Comparison of ENCODE assay signal across 39 cellular contexts in the genomic region with DNA sequence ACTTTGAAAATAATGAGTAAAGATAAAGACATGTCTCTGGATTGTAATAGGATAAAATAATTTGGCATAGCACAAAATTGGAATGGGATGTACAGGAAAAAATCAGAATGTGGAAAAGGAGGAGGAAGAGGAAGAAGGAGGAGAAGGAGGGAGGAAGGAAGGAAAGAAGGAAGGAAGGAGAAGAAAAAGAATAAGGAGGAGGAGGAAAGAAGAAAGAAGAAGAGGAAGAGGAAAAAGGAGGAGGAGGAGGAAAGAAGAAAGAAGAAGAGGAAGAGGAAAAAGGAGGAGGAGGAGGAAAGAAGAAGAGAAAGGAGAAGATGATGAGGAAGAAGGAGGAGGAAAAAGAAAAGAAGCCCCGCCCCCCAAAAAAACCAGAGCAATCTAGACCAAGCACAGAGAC.
"Had no signal": no experiment of that assay in that cellular context is flagged by ENCODE, and none has a peak within 500 bp of the region (broad histone marks: within the 10 kb centered on the region; RNA-seq: fewer than 3 reads in every experiment).

No MANE protein-coding gene starts in this region.

- H3K4me1 Mint-ChIP-seq: activated CD4-positive, alpha-beta T cell treated with anti-CD3 and anti-CD28 coated beads, Interleukin-2, amount 10 ng/mL, durations not matched to agents 7 days and 5 days; activated CD8-positive, alpha-beta memory T cell treated with anti-CD3 and anti-CD28 coated beads, Interleukin-2, amount 10 ng/mL, durations not matched to agents 7 days and 5 days; activated naive CD4-positive, alpha-beta T cell treated with anti-CD3 and anti-CD28 coated beads, Interleukin-2, amount 10 ng/mL, durations not matched to agents 7 days and 5 days; activated naive CD8-positive, alpha-beta T cell treated with anti-CD3 and anti-CD28 coated beads, Interleukin-2, amount 10 ng/mL, durations not matched to agents 7 days and 5 days; activated naive CD8-positive, alpha-beta T cell treated with anti-CD3 and anti-CD28 coated beads, Interleukin-2, amount 50 U/mL, for 24 hours had no signal

- H3K27me3 ChIP-seq: ascending aorta, cardiac muscle cell had no signal

- DNase-seq: activated CD4-positive, alpha-beta memory T cell treated with anti-CD3 and anti-CD28 coated beads, Interleukin-2, amount 10 ng/mL, durations not matched to agents 7 days and 5 days; activated CD4-positive, alpha-beta T cell treated with anti-CD3 and anti-CD28 coated beads for 1 hour; activated CD4-positive, alpha-beta T cell treated with anti-CD3 and anti-CD28 coated beads for 36 hours; activated CD4-positive, alpha-beta T cell treated with anti-CD3 and anti-CD28 coated beads for 48 hours; activated CD4-positive, alpha-beta T cell treated with anti-CD3 and anti-CD28 coated beads, Interleukin-2, amount 10 ng/mL, durations not matched to agents 7 days and 5 days; activated CD4-positive, alpha-beta T cell treated with anti-CD3 and anti-CD28 coated beads, Interleukin-2, amount 50 U/mL, for 48 hours; activated CD4-positive, CD25-positive, alpha-beta regulatory T cell; activated CD8-positive, alpha-beta memory T cell treated with anti-CD3 and anti-CD28 coated beads for 24 hours; activated CD8-positive, alpha-beta memory T cell treated with anti-CD3 and anti-CD28 coated beads, Interleukin-2, amount 10 ng/mL, durations not matched to agents 7 days and 5 days; activated CD8-positive, alpha-beta memory T cell treated with anti-CD3 and anti-CD28 coated beads, Interleukin-2, amount 50 U/mL, for 48 hours; activated CD8-positive, alpha-beta T cell treated with anti-CD3 and anti-CD28 coated beads, Interleukin-2, amount 10 ng/mL, durations not matched to agents 7 days and 5 days; activated effector memory CD4-positive, alpha-beta T cell treated with Interleukin-2 at 50 U/mL for 16 hours; activated gamma-delta T cell; activated naive CD4-positive, alpha-beta T cell treated with anti-CD3 and anti-CD28 coated beads, Interleukin-2, amount 10 ng/mL, durations not matched to agents 7 days and 5 days; activated naive CD4-positive, alpha-beta T cell treated with Interleukin-2 at 50 U/mL for 16 hours; activated naive CD8-positive, alpha-beta T cell treated with anti-CD3 and anti-CD28 coated beads, Interleukin-2, amount 10 ng/mL, durations not matched to agents 7 days and 5 days; activated naive CD8-positive, alpha-beta T cell treated with anti-CD3 and anti-CD28 coated beads, Interleukin-2, amount 50 U/mL, for 24 hours; activated T-cell treated with anti-CD3 and anti-CD28 coated beads, Interleukin-2, amount 50 U/mL, for 24 hours; amygdala; anterior cingulate cortex; caudate nucleus; cerebellar nuclear complex; T-helper 1 cell; T-helper 2 cell; T-helper 9 cell; WERI-Rb-1 had no signal

- H3K9me3 ChIP-seq: ascending aorta had no signal

- H3K4me1 ChIP-seq: ascending aorta had no signal

- ATAC-seq: activated CD4-positive, alpha-beta T cell treated with anti-CD3 and anti-CD28 coated beads for 36 hours; activated CD4-positive, CD25-positive, alpha-beta regulatory T cell treated with anti-CD3 and anti-CD28 coated beads, Interleukin-2, amount 50 U/mL, for 24 hours; activated CD8-positive, alpha-beta memory T cell treated with anti-CD3 and anti-CD28 coated beads, Interleukin-2, amount 10 ng/mL, durations not matched to agents 7 days and 5 days; activated CD8-positive, alpha-beta T cell treated with anti-CD3 and anti-CD28 coated beads, Interleukin-2, amount 10 ng/mL, durations not matched to agents 7 days and 5 days; activated naive CD8-positive, alpha-beta T cell treated with anti-CD3 and anti-CD28 coated beads, Interleukin-2, amount 50 U/mL, for 24 hours; WTC11 had no signal

- H3K36me3 Mint-ChIP-seq: activated CD8-positive, alpha-beta memory T cell treated with anti-CD3 and anti-CD28 coated beads, Interleukin-2, amount 10 ng/mL, durations not matched to agents 7 days and 5 days; activated naive CD4-positive, alpha-beta T cell treated with anti-CD3 and anti-CD28 coated beads, Interleukin-2, amount 10 ng/mL, durations not matched to agents 7 days and 5 days; activated naive CD8-positive, alpha-beta T cell treated with anti-CD3 and anti-CD28 coated beads, Interleukin-2, amount 10 ng/mL, durations not matched to agents 7 days and 5 days; brain; WTC11 had no signal

- FAIRE-seq: bronchial epithelial cell, TTC549 had no signal

- H3K27ac ChIP-seq: ascending aorta, cardiac muscle cell, WERI-Rb-1 had no signal

- H3K4me3 Mint-ChIP-seq: activated CD4-positive, alpha-beta memory T cell treated with anti-CD3 and anti-CD28 coated beads, Interleukin-2, amount 10 ng/mL, durations not matched to agents 7 days and 5 days; activated CD4-positive, alpha-beta T cell treated with anti-CD3 and anti-CD28 coated beads for 36 hours; activated CD4-positive, alpha-beta T cell treated with anti-CD3 and anti-CD28 coated beads, Interleukin-2, amount 10 ng/mL, durations not matched to agents 7 days and 5 days; activated CD8-positive, alpha-beta memory T cell treated with anti-CD3 and anti-CD28 coated beads, Interleukin-2, amount 10 ng/mL, durations not matched to agents 7 days and 5 days; activated CD8-positive, alpha-beta T cell treated with anti-CD3 and anti-CD28 coated beads, Interleukin-2, amount 10 ng/mL, durations not matched to agents 7 days and 5 days; activated naive CD4-positive, alpha-beta T cell treated with anti-CD3 and anti-CD28 coated beads, Interleukin-2, amount 10 ng/mL, durations not matched to agents 7 days and 5 days; activated naive CD4-positive, alpha-beta T cell treated with anti-CD3 and anti-CD28 coated beads, Interleukin-2, amount 50 U/mL, for 24 hours; activated naive CD8-positive, alpha-beta T cell; activated naive CD8-positive, alpha-beta T cell treated with anti-CD3 and anti-CD28 coated beads, Interleukin-2, amount 10 ng/mL, durations not matched to agents 7 days and 5 days; activated naive CD8-positive, alpha-beta T cell treated with anti-CD3 and anti-CD28 coated beads, Interleukin-2, amount 50 U/mL, for 24 hours; activated T-cell treated with anti-CD3 and anti-CD28 coated beads, Interleukin-2, amount 50 U/mL, for 24 hours; brain; central memory CD8-positive, alpha-beta T cell; T-helper 1 cell treated with Interleukin-12 subunit alpha and Interleukin-12 subunit beta and Interleukin-4 antibody, amounts not matched to agents 30 μg/mL and 1 μg/mL, for 36 hours; T-helper 2 cell treated with Interferon-gamma antibody and Interleukin-4, amounts not matched to agents 5 μg/mL and 100 μg/mL, for 36 hours; WTC11 had no signal

- H3K4me3 ChIP-seq: ascending aorta, cardiac muscle cell had no signal

- H3K27ac Mint-ChIP-seq: activated CD4-positive, alpha-beta memory T cell treated with anti-CD3 and anti-CD28 coated beads, Interleukin-2, amount 10 ng/mL, durations not matched to agents 7 days and 5 days; activated CD4-positive, alpha-beta T cell treated with anti-CD3 and anti-CD28 coated beads for 36 hours; activated CD4-positive, alpha-beta T cell treated with anti-CD3 and anti-CD28 coated beads, Interleukin-2, amount 10 ng/mL, durations not matched to agents 7 days and 5 days; activated CD8-positive, alpha-beta memory T cell treated with anti-CD3 and anti-CD28 coated beads, Interleukin-2, amount 10 ng/mL, durations not matched to agents 7 days and 5 days; activated CD8-positive, alpha-beta T cell treated with anti-CD3 and anti-CD28 coated beads, Interleukin-2, amount 10 ng/mL, durations not matched to agents 7 days and 5 days; activated naive CD4-positive, alpha-beta T cell treated with anti-CD3 and anti-CD28 coated beads, Interleukin-2, amount 10 ng/mL, durations not matched to agents 7 days and 5 days; activated naive CD4-positive, alpha-beta T cell treated with anti-CD3 and anti-CD28 coated beads, Interleukin-2, amount 50 U/mL, for 24 hours; activated naive CD8-positive, alpha-beta T cell; activated naive CD8-positive, alpha-beta T cell treated with anti-CD3 and anti-CD28 coated beads, Interleukin-2, amount 10 ng/mL, durations not matched to agents 7 days and 5 days; activated naive CD8-positive, alpha-beta T cell treated with anti-CD3 and anti-CD28 coated beads, Interleukin-2, amount 50 U/mL, for 24 hours; activated T-cell treated with anti-CD3 and anti-CD28 coated beads, Interleukin-2, amount 50 U/mL, for 24 hours; activated T-helper 2 cell treated with anti-CD3 and anti-CD28 coated beads, Interferon-gamma antibody, Interleukin-2, Interleukin-4, amounts not matched to agents 10 μg/mL and 5 μg/mL and 100 μg/mL, durations not matched to agents 14 hours and 24 hours and 36 hours; brain; T-helper 1 cell treated with Interleukin-12 subunit alpha and Interleukin-12 subunit beta and Interleukin-4 antibody, amounts not matched to agents 30 μg/mL and 1 μg/mL, for 36 hours; T-helper 2 cell treated with Interferon-gamma antibody and Interleukin-4, amounts not matched to agents 5 μg/mL and 100 μg/mL, for 36 hours; WTC11 had no signal

- H3K36me3 ChIP-seq: ascending aorta, cardiac muscle cell, WERI-Rb-1 had no signal

- H3K9me3 Mint-ChIP-seq: activated CD4-positive, alpha-beta memory T cell treated with anti-CD3 and anti-CD28 coated beads, Interleukin-2, amount 10 ng/mL, durations not matched to agents 7 days and 5 days; activated CD4-positive, alpha-beta T cell treated with anti-CD3 and anti-CD28 coated beads, Interleukin-2, amount 10 ng/mL, durations not matched to agents 7 days and 5 days; activated naive CD4-positive, alpha-beta T cell treated with anti-CD3 and anti-CD28 coated beads, Interleukin-2, amount 10 ng/mL, durations not matched to agents 7 days and 5 days; activated naive CD4-positive, alpha-beta T cell treated with anti-CD3 and anti-CD28 coated beads, Interleukin-2, amount 50 U/mL, for 24 hours; activated naive CD8-positive, alpha-beta T cell treated with anti-CD3 and anti-CD28 coated beads, Interleukin-2, amount 10 ng/mL, durations not matched to agents 7 days and 5 days; activated naive CD8-positive, alpha-beta T cell treated with anti-CD3 and anti-CD28 coated beads, Interleukin-2, amount 50 U/mL, for 24 hours; activated T-cell treated with anti-CD3 and anti-CD28 coated beads, Interleukin-2, amount 50 U/mL, for 24 hours; activated T-helper 2 cell treated with anti-CD3 and anti-CD28 coated beads, Interferon-gamma antibody, Interleukin-2, Interleukin-4, amounts not matched to agents 10 μg/mL and 5 μg/mL and 100 μg/mL, durations not matched to agents 14 hours and 24 hours and 36 hours; central memory CD8-positive, alpha-beta T cell; T-helper 1 cell treated with Interleukin-12 subunit alpha and Interleukin-12 subunit beta and Interleukin-4 antibody, amounts not matched to agents 30 μg/mL and 1 μg/mL, for 36 hours; T-helper 2 cell treated with Interferon-gamma antibody and Interleukin-4, amounts not matched to agents 5 μg/mL and 100 μg/mL, for 36 hours; WTC11 had no signal

- H3K27me3 Mint-ChIP-seq: central memory CD8-positive, alpha-beta T cell had no signal
